Comparison of ENCODE assay signal across 1 cellular context in the genomic region with DNA sequence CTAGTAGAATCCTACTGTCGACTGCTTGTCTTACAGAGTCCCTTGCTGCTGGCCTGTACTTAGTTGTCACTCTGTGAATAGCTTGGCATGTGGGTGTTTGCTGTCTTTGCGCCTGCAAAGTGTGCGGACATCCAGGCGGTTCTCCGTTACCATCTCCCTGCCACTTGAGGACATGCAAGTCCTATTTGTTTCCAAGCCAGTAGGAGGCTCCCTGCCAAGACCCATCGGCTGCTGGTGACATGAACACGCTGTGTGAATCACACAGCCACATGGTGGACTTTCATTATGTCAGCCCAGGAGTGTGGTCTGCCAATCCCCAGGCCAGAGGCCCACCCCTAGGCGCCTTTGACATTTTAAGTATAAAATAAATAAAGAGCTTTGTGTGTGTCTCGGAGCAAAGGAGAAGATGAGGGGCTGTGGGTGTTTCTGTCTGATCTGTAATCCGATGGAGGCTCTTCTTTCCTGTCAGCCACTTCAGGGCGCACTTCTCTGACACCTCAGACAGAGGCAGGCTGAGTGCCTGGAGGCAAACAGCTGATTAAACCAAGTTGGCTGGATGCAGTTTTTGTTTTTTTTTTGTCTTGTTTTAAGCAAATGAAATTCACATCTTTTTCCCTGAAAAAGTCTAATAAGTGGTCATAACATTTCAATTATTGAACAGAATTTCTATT.
TF ChIP-seq lines count a peak whose summit lies in the region.

No MANE protein-coding gene starts in this region.

TF ChIP-seq in HepG2, 621 proteins besides CTCF, POLR2A, EP300 and RAD21 (continued from another document and continues in another):
- TF ChIP-seq NR1H2 (CRISPR knock-in tag; IDR thresholded peaks at IDR 0.05; ENCODE audit: borderline replicate concordance, low read depth) (no peak), FOXK1 (CRISPR knock-in tag; IDR thresholded peaks at IDR 0.05; ENCODE audit: borderline replicate concordance, low read depth) (no peak), KDM2A (CRISPR knock-in tag; IDR thresholded peaks at IDR 0.05; ENCODE audit: borderline replicate concordance, low read depth) (peak; percentile 45; the same call in 1 of the 2 replicates), BORCS8-MEF2B (CRISPR knock-in tag; IDR thresholded peaks at IDR 0.05) (peak; percentile 77; the same call in 1 of the 2 replicates), MYC (CRISPR knock-in tag; IDR thresholded peaks at IDR 0.05; ENCODE audit: borderline replicate concordance) (peak; percentile 62; the same call in 1 of the 2 replicates), SUZ12 (IDR thresholded peaks at IDR 0.05; ENCODE audit: low read depth, low read length) (no peak), REPIN1 (CRISPR knock-in tag; IDR thresholded peaks at IDR 0.05; ENCODE audit: borderline replicate concordance, low read depth) (peak; percentile 60; the same call in 1 of the 2 replicates), CEBPG (CRISPR knock-in tag; IDR thresholded peaks at IDR 0.05) (0 out of 2 replicates have a peak, but pooled peaks have one; percentile 7), CHD2 (IDR thresholded peaks at IDR 0.05; ENCODE audit: low read depth, low read length) (no peak), SMC3 (IDR thresholded peaks at IDR 0.05; ENCODE audit: low read length) (peak; percentile 21; the same call in 1 of the 2 replicates), ZNF382 (CRISPR knock-in tag; IDR thresholded peaks at IDR 0.05; ENCODE audit: borderline replicate concordance) (no peak), SAP130 (CRISPR knock-in tag; IDR thresholded peaks at IDR 0.05; ENCODE audit: low read depth) (peak; percentile 60), ZSCAN25 (CRISPR knock-in tag; IDR thresholded peaks at IDR 0.05) (no peak), ZFX (CRISPR knock-in tag; IDR thresholded peaks at IDR 0.05; ENCODE audit: low read depth) (peak; percentile 35; the same call in 1 of the 2 replicates), RBM22 (optimal IDR thresholded peaks at IDR 0.05; ENCODE audit: low read length) (no peak), FOSL2 (CRISPR knock-in tag; IDR thresholded peaks at IDR 0.05) (peak; percentile 59), ZNF644 (CRISPR knock-in tag; IDR thresholded peaks at IDR 0.05; ENCODE audit: low read depth) (0 out of 2 replicates have a peak, but pooled peaks have one; percentile 45), RBAK (CRISPR knock-in tag; IDR thresholded peaks at IDR 0.05) (peak; percentile 68; the same call in 1 of the 2 replicates), EED (CRISPR knock-in tag; IDR thresholded peaks at IDR 0.05) (0 out of 2 replicates have a peak, but pooled peaks have one; percentile 25), ZSCAN31 (CRISPR knock-in tag; IDR thresholded peaks at IDR 0.05; ENCODE audit: low read depth) (no peak), ZMYM4 (CRISPR knock-in tag; IDR thresholded peaks at IDR 0.05) (peak; percentile 47), RXRA (CRISPR knock-in tag; IDR thresholded peaks at IDR 0.05) (0 out of 2 replicates have a peak, but pooled peaks have one; percentile 30)
- TF ChIP-seq, protein P1, sequence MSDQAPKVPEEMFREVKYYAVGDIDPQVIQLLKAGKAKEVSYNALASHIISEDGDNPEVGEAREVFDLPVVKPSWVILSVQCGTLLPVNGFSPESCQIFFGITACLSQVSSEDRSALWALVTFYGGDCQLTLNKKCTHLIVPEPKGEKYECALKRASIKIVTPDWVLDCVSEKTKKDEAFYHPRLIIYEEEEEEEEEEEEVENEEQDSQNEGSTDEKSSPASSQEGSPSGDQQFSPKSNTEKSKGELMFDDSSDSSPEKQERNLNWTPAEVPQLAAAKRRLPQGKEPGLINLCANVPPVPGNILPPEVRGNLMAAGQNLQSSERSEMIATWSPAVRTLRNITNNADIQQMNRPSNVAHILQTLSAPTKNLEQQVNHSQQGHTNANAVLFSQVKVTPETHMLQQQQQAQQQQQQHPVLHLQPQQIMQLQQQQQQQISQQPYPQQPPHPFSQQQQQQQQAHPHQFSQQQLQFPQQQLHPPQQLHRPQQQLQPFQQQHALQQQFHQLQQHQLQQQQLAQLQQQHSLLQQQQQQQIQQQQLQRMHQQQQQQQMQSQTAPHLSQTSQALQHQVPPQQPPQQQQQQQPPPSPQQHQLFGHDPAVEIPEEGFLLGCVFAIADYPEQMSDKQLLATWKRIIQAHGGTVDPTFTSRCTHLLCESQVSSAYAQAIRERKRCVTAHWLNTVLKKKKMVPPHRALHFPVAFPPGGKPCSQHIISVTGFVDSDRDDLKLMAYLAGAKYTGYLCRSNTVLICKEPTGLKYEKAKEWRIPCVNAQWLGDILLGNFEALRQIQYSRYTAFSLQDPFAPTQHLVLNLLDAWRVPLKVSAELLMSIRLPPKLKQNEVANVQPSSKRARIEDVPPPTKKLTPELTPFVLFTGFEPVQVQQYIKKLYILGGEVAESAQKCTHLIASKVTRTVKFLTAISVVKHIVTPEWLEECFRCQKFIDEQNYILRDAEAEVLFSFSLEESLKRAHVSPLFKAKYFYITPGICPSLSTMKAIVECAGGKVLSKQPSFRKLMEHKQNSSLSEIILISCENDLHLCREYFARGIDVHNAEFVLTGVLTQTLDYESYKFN (CRISPR knock-in tag; conservative IDR thresholded peaks at IDR 0.05) = no peak
- TF ChIP-seq, protein P2, sequence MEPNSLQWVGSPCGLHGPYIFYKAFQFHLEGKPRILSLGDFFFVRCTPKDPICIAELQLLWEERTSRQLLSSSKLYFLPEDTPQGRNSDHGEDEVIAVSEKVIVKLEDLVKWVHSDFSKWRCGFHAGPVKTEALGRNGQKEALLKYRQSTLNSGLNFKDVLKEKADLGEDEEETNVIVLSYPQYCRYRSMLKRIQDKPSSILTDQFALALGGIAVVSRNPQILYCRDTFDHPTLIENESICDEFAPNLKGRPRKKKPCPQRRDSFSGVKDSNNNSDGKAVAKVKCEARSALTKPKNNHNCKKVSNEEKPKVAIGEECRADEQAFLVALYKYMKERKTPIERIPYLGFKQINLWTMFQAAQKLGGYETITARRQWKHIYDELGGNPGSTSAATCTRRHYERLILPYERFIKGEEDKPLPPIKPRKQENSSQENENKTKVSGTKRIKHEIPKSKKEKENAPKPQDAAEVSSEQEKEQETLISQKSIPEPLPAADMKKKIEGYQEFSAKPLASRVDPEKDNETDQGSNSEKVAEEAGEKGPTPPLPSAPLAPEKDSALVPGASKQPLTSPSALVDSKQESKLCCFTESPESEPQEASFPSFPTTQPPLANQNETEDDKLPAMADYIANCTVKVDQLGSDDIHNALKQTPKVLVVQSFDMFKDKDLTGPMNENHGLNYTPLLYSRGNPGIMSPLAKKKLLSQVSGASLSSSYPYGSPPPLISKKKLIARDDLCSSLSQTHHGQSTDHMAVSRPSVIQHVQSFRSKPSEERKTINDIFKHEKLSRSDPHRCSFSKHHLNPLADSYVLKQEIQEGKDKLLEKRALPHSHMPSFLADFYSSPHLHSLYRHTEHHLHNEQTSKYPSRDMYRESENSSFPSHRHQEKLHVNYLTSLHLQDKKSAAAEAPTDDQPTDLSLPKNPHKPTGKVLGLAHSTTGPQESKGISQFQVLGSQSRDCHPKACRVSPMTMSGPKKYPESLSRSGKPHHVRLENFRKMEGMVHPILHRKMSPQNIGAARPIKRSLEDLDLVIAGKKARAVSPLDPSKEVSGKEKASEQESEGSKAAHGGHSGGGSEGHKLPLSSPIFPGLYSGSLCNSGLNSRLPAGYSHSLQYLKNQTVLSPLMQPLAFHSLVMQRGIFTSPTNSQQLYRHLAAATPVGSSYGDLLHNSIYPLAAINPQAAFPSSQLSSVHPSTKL (CRISPR knock-in tag; IDR thresholded peaks at IDR 0.05) = 0 out of 2 replicates have a peak, but pooled peaks have one; percentile 23
- TF ChIP-seq, protein P3, sequence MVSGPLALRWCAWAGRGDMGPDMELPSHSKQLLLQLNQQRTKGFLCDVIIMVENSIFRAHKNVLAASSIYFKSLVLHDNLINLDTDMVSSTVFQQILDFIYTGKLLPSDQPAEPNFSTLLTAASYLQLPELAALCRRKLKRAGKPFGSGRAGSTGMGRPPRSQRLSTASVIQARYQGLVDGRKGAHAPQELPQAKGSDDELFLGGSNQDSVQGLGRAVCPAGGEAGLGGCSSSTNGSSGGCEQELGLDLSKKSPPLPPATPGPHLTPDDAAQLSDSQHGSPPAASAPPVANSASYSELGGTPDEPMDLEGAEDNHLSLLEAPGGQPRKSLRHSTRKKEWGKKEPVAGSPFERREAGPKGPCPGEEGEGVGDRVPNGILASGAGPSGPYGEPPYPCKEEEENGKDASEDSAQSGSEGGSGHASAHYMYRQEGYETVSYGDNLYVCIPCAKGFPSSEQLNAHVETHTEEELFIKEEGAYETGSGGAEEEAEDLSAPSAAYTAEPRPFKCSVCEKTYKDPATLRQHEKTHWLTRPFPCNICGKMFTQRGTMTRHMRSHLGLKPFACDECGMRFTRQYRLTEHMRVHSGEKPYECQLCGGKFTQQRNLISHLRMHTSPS (CRISPR knock-in tag; IDR thresholded peaks at IDR 0.05; ENCODE audit: low read depth) = no peak
- TF ChIP-seq, protein P4, sequence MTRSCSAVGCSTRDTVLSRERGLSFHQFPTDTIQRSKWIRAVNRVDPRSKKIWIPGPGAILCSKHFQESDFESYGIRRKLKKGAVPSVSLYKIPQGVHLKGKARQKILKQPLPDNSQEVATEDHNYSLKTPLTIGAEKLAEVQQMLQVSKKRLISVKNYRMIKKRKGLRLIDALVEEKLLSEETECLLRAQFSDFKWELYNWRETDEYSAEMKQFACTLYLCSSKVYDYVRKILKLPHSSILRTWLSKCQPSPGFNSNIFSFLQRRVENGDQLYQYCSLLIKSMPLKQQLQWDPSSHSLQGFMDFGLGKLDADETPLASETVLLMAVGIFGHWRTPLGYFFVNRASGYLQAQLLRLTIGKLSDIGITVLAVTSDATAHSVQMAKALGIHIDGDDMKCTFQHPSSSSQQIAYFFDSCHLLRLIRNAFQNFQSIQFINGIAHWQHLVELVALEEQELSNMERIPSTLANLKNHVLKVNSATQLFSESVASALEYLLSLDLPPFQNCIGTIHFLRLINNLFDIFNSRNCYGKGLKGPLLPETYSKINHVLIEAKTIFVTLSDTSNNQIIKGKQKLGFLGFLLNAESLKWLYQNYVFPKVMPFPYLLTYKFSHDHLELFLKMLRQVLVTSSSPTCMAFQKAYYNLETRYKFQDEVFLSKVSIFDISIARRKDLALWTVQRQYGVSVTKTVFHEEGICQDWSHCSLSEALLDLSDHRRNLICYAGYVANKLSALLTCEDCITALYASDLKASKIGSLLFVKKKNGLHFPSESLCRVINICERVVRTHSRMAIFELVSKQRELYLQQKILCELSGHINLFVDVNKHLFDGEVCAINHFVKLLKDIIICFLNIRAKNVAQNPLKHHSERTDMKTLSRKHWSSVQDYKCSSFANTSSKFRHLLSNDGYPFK (CRISPR knock-in tag; IDR thresholded peaks at IDR 0.05; ENCODE audit: borderline replicate concordance) = 0 out of 2 replicates have a peak, but pooled peaks have one; percentile 26
- TF ChIP-seq, protein P5, sequence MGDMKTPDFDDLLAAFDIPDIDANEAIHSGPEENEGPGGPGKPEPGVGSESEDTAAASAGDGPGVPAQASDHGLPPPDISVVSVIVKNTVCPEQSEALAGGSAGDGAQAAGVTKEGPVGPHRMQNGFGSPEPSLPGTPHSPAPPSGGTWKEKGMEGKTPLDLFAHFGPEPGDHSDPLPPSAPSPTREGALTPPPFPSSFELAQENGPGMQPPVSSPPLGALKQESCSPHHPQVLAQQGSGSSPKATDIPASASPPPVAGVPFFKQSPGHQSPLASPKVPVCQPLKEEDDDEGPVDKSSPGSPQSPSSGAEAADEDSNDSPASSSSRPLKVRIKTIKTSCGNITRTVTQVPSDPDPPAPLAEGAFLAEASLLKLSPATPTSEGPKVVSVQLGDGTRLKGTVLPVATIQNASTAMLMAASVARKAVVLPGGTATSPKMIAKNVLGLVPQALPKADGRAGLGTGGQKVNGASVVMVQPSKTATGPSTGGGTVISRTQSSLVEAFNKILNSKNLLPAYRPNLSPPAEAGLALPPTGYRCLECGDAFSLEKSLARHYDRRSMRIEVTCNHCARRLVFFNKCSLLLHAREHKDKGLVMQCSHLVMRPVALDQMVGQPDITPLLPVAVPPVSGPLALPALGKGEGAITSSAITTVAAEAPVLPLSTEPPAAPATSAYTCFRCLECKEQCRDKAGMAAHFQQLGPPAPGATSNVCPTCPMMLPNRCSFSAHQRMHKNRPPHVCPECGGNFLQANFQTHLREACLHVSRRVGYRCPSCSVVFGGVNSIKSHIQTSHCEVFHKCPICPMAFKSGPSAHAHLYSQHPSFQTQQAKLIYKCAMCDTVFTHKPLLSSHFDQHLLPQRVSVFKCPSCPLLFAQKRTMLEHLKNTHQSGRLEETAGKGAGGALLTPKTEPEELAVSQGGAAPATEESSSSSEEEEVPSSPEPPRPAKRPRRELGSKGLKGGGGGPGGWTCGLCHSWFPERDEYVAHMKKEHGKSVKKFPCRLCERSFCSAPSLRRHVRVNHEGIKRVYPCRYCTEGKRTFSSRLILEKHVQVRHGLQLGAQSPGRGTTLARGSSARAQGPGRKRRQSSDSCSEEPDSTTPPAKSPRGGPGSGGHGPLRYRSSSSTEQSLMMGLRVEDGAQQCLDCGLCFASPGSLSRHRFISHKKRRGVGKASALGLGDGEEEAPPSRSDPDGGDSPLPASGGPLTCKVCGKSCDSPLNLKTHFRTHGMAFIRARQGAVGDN (CRISPR knock-in tag; IDR thresholded peaks at IDR 0.05) = peak; percentile 53
- TF ChIP-seq, protein P6, sequence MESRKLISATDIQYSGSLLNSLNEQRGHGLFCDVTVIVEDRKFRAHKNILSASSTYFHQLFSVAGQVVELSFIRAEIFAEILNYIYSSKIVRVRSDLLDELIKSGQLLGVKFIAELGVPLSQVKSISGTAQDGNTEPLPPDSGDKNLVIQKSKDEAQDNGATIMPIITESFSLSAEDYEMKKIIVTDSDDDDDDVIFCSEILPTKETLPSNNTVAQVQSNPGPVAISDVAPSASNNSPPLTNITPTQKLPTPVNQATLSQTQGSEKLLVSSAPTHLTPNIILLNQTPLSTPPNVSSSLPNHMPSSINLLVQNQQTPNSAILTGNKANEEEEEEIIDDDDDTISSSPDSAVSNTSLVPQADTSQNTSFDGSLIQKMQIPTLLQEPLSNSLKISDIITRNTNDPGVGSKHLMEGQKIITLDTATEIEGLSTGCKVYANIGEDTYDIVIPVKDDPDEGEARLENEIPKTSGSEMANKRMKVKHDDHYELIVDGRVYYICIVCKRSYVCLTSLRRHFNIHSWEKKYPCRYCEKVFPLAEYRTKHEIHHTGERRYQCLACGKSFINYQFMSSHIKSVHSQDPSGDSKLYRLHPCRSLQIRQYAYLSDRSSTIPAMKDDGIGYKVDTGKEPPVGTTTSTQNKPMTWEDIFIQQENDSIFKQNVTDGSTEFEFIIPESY (CRISPR knock-in tag; IDR thresholded peaks at IDR 0.05) = peak; percentile 57; the same call in 1 of the 2 replicates
- TF ChIP-seq, protein P7, sequence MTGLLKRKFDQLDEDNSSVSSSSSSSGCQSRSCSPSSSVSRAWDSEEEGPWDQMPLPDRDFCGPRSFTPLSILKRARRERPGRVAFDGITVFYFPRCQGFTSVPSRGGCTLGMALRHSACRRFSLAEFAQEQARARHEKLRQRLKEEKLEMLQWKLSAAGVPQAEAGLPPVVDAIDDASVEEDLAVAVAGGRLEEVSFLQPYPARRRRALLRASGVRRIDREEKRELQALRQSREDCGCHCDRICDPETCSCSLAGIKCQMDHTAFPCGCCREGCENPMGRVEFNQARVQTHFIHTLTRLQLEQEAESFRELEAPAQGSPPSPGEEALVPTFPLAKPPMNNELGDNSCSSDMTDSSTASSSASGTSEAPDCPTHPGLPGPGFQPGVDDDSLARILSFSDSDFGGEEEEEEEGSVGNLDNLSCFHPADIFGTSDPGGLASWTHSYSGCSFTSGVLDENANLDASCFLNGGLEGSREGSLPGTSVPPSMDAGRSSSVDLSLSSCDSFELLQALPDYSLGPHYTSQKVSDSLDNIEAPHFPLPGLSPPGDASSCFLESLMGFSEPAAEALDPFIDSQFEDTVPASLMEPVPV (CRISPR knock-in tag; IDR thresholded peaks at IDR 0.05) = 0 out of 2 replicates have a peak, but pooled peaks have one; percentile 56
